Comparison of ENCODE assay signal across 11 cellular contexts in the genomic region with DNA sequence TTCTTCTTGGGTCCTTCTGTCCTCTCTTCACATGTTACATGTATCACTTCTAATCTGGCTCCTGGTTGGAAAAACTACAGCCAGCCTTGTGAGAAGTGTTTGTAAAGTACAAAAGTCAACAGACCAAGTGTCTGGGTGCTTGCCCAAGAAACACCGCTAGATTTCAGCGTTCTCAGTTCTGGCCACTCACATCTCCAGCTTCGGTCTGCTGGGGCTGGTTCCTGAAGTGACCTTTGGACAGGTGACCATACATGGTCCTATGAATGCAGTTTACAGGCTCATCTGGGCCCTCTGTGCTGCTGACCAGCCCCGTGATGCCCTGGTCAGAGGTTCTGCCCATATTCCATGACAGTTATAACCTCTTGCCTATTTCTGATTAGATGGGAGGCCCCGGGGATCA. TPM values are rescaled to one million over a fixed set of nuclear protein-coding genes. Genes with fewer than 3 reads are reported as not detected.
DNase-seq lines count a peak whose midpoint lies in the region; ATAC-seq, FAIRE-seq and TF ChIP-seq lines count a peak whose summit lies in the region.
"Had no signal": no experiment of that assay in that cellular context is flagged by ENCODE, and none has a peak within 500 bp of the region (broad histone marks: within the 10 kb centered on the region; RNA-seq: fewer than 3 reads in every experiment).

No MANE protein-coding gene starts in this region.

- H3K9ac ChIP-seq in K562 (ENCODE audit: insufficient read depth in 1 of 2, low read depth in 2 of 2, low read length in 2 of 2) = no peak overlapping the region; a peak in 1 of 4 replicates

- no TSS peak for BruUV-seq in K562 (replicated peaks; lab: Mats Ljungman, UMichigan)

- H4K20me1 ChIP-seq in K562 (replicated peaks; ENCODE audit: control insufficient read depth, insufficient read depth, low read length) = peaks cover 74% of the 10 kb centered on the region

- peaks cover 83% of the 10 kb centered on the region for H3K4me1 Mint-ChIP-seq in HFFc6 (ENCODE audit: low read depth)
- H3K4me1 Mint-ChIP-seq in naive B cell = peaks cover 83 to 99% (median 97%) of the 10 kb centered on the region in 3 donors

- no peak for TF ChIP-seq EP300 in A549 (IDR thresholded peaks at IDR 0.05)
- TF ChIP-seq EP300 in K562 (IDR thresholded peaks at IDR 0.05; ENCODE audit: low read length) = no peak

- H3K36me3 Mint-ChIP-seq in HFFc6 (ENCODE audit: low read depth) (peaks cover 53% of the 10 kb centered on the region), naive B cell (peaks cover 15 to 46% of the 10 kb centered on the region in 2 donors)

- in situ Hi-C loops in K562 (cut with MboI) = no loop called here

- H3K4me1 ChIP-seq in A549 = peaks cover 100% of the 10 kb centered on the region
- H3K4me1 ChIP-seq in K562 (replicated peaks in 1 of 2; ENCODE audit: control insufficient read depth in 2 of 2, insufficient read depth in 2 of 2, low read length in 2 of 2) = peaks cover 96 to 97% of the 10 kb centered on the region in 2 experiments

- 33% methylated on average over 5 of the region's 5 CpGs for whole genome bisulfite sequencing in A549 (ENCODE audit: missing lambda C conversion rate)
- WGBS in K562 (ENCODE audit: insufficient coverage, low coverage, missing lambda C conversion rate) = 88% methylated on average over 5 of the region's 5 CpGs

- FAIRE-seq in A549 (lab: Jason Lieb, UNC) (no peak), K562 (lab: Jason Lieb, UNC) (no peak)
- FAIRE-seq: colon had no signal

- H3K27me3 ChIP-seq in K562 (ENCODE audit: control insufficient read depth in 2 of 2, insufficient read depth in 2 of 2, low read length in 2 of 2) = no peaks in the 10 kb centered on the region
- H3K27me3 ChIP-seq: sigmoid colon had no signal

- POLR2A ChIA-PET in A549 (lab: Yijun Ruan, JAX) (no interaction called here), K562 (lab: Yijun Ruan, JAX) (interaction anchor here (1.4 to 3.6 kb wide), 2 partner anchors 15 to 23 kb away, joined by 3 to 47 read pairs; no protein-coding TSS in a partner anchor)

- peaks cover 93% of the 10 kb centered on the region for H3K36me3 ChIP-seq in K562 (ENCODE audit: control insufficient read depth, insufficient read depth, low read length)
- H3K36me3 ChIP-seq: sigmoid colon had no signal

- no peaks in the 10 kb centered on the region for H3K9me3 ChIP-seq in A549
- H3K9me3 ChIP-seq in K562 (replicated peaks; ENCODE audit: control insufficient read depth, insufficient read depth, low read depth, low read length) = no peaks in the 10 kb centered on the region
- H3K9me3 ChIP-seq: sigmoid colon had no signal

- H2AFZ ChIP-seq in K562 (ENCODE audit: low read depth, low read length) = no peak overlapping the region

- 0 out of 2 replicates have a peak overlapping the region, but pooled peaks have one; percentile 10 for H3K4me3 Mint-ChIP-seq in HFFc6
- H3K4me3 Mint-ChIP-seq in naive B cell = peak overlapping the region; percentile 57 to 92 (median 78)

- TF ChIP-seq RAD21 in A549 (conservative IDR thresholded peaks at IDR 0.05 in 1 of 2, IDR thresholded peaks at IDR 0.05 in 1 of 2) (no peak), K562 (CRISPR knock-in tag; conservative IDR thresholded peaks at IDR 0.05 in 1 of 2, IDR thresholded peaks at IDR 0.05 in 1 of 2) (no peak)

- peaks cover 100% of the 10 kb centered on the region for H3K79me2 ChIP-seq in K562 (ENCODE audit: control insufficient read depth, insufficient read depth, low read length)

- H3K9me1 ChIP-seq in K562 (ENCODE audit: control insufficient read depth, insufficient read depth, low read length) = peaks cover 34% of the 10 kb centered on the region

- CTCF ChIA-PET in A549 (lab: Yijun Ruan, JAX) = interaction anchor here (5.2 kb wide), 1 partner anchor 15 kb away, joined by 40 read pairs; no protein-coding TSS in a partner anchor
- CTCF ChIA-PET in K562 (lab: Yijun Ruan, JAX; ENCODE audit: low intra/inter-chr PET ratio) = no interaction called here

- peak overlapping the region; percentile 95 for H3K27ac Mint-ChIP-seq in HFFc6
- H3K27ac Mint-ChIP-seq in naive B cell = peak overlapping the region; percentile 27 to 99 (median 96)

- no peaks in the 10 kb centered on the region for H3K9me3 Mint-ChIP-seq in HFFc6
- H3K9me3 Mint-ChIP-seq in naive B cell = no peaks in the 10 kb centered on the region

- peaks cover 10% of the 10 kb centered on the region for H3K27me3 Mint-ChIP-seq in HFFc6 (ENCODE audit: insufficient read depth)
- H3K27me3 Mint-ChIP-seq in naive B cell = no peaks in the 10 kb centered on the region

- H3K4me3 ChIP-seq in A549 (no peak overlapping the region), K562 (no peak overlapping the region)
- H3K4me3 ChIP-seq: sigmoid colon had no signal

- DNase-seq in A549 (ENCODE audit: low read depth in 1 of 2, low spot score in 1 of 2) (peak in 1 of 2 experiments; percentile 78), HFFc6 (no peak), K562 (ENCODE audit: extremely low read depth in 1 of 4, low spot score in 3 of 4) (no peak), naive B cell (no peak), NCI-H526 (lab: John Stamatoyannopoulos, UW) (no peak), NCI-H1436 treated with DMSO at 0.1 percent for 48 hours (lab: John Stamatoyannopoulos, UW) (no peak)
- DNase-seq: stimulated activated naive CD4-positive, alpha-beta T cell had no signal

- TF ChIP-seq CTCF in A549 (IDR thresholded peaks at IDR 0.05) (no peak), HFFc6 (IDR thresholded peaks at IDR 0.05) (no peak), K562 (IDR thresholded peaks at IDR 0.05 in 2 of 3, conservative IDR thresholded peaks at IDR 0.05 in 1 of 3; ENCODE audit: insufficient read depth in 2 of 3, low read depth in 1 of 3, low read length in 3 of 3) (no peak)

- intact Hi-C loops in K562 (cut with micrococcal nuclease) = loop anchor here (10.0 kb wide), 1 partner anchor 254 kb away; the partner anchor contains the start of gene YBX1

- TF ChIP-seq POLR2A in A549 (IDR thresholded peaks at IDR 0.05; ENCODE audit: low read length) (no peak), K562 (conservative IDR thresholded peaks at IDR 0.05) (no peak)

- ATAC-seq in A549 (peak in 1 of 2 experiments; percentile 8; a peak in 3 of 6 replicates), K562 (no peak), naive B cell (ENCODE audit: low read depth in 2 of 2) (no peak), HG03175 (IDR thresholded peaks at IDR 0.05; ENCODE audit: unreplicated experiment) (no peak), GM21576 (IDR thresholded peaks at IDR 0.05; ENCODE audit: unreplicated experiment) (no peak)

- H3K4me2 ChIP-seq in A549 (peak overlapping the region; percentile 76), K562 (ENCODE audit: insufficient read depth, low read length) (no peak overlapping the region)

- H3K27ac ChIP-seq in A549 (peak overlapping the region; percentile 91 to 99), K562 (ENCODE audit: extremely low read depth, low read depth, low read length) (peak overlapping the region; percentile 74; the same call in 1 of the 3 replicates)
- H3K27ac ChIP-seq: sigmoid colon had no signal

TF ChIP-seq in A549, 52 proteins besides CTCF, POLR2A, EP300 and RAD21 (continues in another document):
- no peak for TF ChIP-seq JUNB (IDR thresholded peaks at IDR 0.05)
- TF ChIP-seq MAZ (IDR thresholded peaks at IDR 0.05; ENCODE audit: borderline replicate concordance, low read depth, low read length) = no peak

TF ChIP-seq in K562, 482 proteins besides CTCF, POLR2A, EP300 and RAD21 (continues in another document):
- TF ChIP-seq EHMT2 (IDR thresholded peaks at IDR 0.05) = no peak
- TF ChIP-seq GATAD2B (IDR thresholded peaks at IDR 0.05; ENCODE audit: borderline replicate concordance) = no peak
- no peak for TF ChIP-seq GTF2B (IDR thresholded peaks at IDR 0.05; ENCODE audit: extremely low read depth, insufficient read length)
- no peak for TF ChIP-seq ZNF696 (CRISPR knock-in tag; conservative IDR thresholded peaks at IDR 0.05)
- no peak for TF ChIP-seq MCM7 (IDR thresholded peaks at IDR 0.05)
- no peak for TF ChIP-seq ZNF77 (CRISPR knock-in tag; IDR thresholded peaks at IDR 0.05)
- no peak for TF ChIP-seq NCOA2 (IDR thresholded peaks at IDR 0.05; ENCODE audit: partially characterized antibody in 2 of 2)
- no peak for TF ChIP-seq ZNF507 (tag; conservative IDR thresholded peaks at IDR 0.05)
- TF ChIP-seq SMARCC2 (IDR thresholded peaks at IDR 0.05; ENCODE audit: low read depth) = no peak

RNA-seq across cellular contexts. Expression of gene SLC2A1, which starts 19.5 kb away (rescaled TPM):
- polyA plus RNA-seq in A549 (2011; rRNA removed) (106 and 107 TPM in 2 replicates), A549 (2017; fragmentation: RNase III; extraction: RNeasy Plus Mini Kit Qiagen cat#74134 plus additional on column Dnase treatment) (103 to 137 TPM (median 124 TPM) in 3 replicates), K562 (2011; rRNA removed) (53.4 and 142 TPM in 2 replicates), K562 (2014; fragmentation: Illumina TruSeq; extraction: Trizol) (73.4 and 73.6 TPM in 2 replicates), K562 (2014; fragmentation: Nextera tagmentation; extraction: Ambion mirVana) (10 to 100 TPM; 12.6 to 22.9 TPM), K562 (2014; rRNA removed) (48.0 and 52.8 TPM in 2 replicates), naive B cell (ENCODE audit: low read depth in 6 of 6) (100 to 1,000 TPM in 1 of 6 donors, 10 to 100 TPM in 5; 58.4 to 125 (median 89.7) TPM)
- 118 and 141 TPM in 2 replicates for polyA plus RNA-seq in A549 (2012; cell fraction: cytosol; rRNA removed)
- 397 and 557 TPM in 2 replicates for polyA plus RNA-seq in A549 (2012; cell fraction: nucleus; rRNA removed)
- 122 and 160 TPM in 2 replicates for polyA minus RNA-seq in A549 (2011; rRNA and poly(A)+ RNA removed)
- 100 to 1,000 TPM in 4 of 6 experiments, 10 to 100 TPM in 2; 89.7 to 174 (median 105) TPM for total RNA-seq in HFFc6 (2021; fragmentation: NEBNext Ultra II Directional; extraction: Animal tissue kit (Norgen Biotek cat#: 25700))
- 278 and 566 TPM in 2 replicates for total RNA-seq in K562 (2011; cell fraction: chromatin; rRNA removed; ENCODE audit: low replicate concordance)
- total RNA-seq in K562 (2011; cell fraction: nucleolus; rRNA removed) = 420 and 508 TPM in 2 replicates
- total RNA-seq in K562 (2011; cell fraction: nucleoplasm; rRNA removed) = 435 and 495 TPM in 2 replicates
- total RNA-seq in K562 (2014; rRNA removed) (93.1 and 145 TPM in 2 replicates), K562 (2014; rRNA removed; fragmentation: Illumina TruSeq; extraction: Trizol) (39.4 and 42.8 TPM in 2 replicates), K562 (2015; rRNA removed; fragmentation: Illumina TruSeq; extraction: Trizol) (34.9 and 37.4 TPM in 2 replicates), K562 (2021) (141 and 153 TPM in 2 replicates)
- polyA plus RNA-seq in K562 (2011; cell fraction: cytosol; rRNA removed) = 95.7 and 144 TPM in 2 replicates
- 174 and 230 TPM in 2 replicates for polyA plus RNA-seq in K562 (2011; cell fraction: nucleus; rRNA removed)
- polyA plus RNA-seq in K562 (2012) = 54.8 and 81.2 TPM in 2 replicates
- polyA minus RNA-seq in K562 (2011; rRNA and poly(A)+ RNA removed) = 56.6 and 73.8 TPM in 2 replicates
- 98.1 and 111 TPM in 2 replicates for polyA minus RNA-seq in K562 (2011; cell fraction: cytosol; rRNA and poly(A)+ RNA removed)
- polyA minus RNA-seq in K562 (2011; cell fraction: nucleus; rRNA and poly(A)+ RNA removed) = 86.4 and 99.1 TPM in 2 replicates

Comparison
In these comparisons a context has a peak if more than half of its experiments do, and no peak if none do; other contexts are left out.
1. Of the 35 proteins assayed by ChIP-seq in both K562 and A549: peak only in K562: none; only in A549: USF2; in both: none; in neither: 34.